1 cellular context compared by ENCODE assay signal in genomic region chr1:183164963-183165362, GRCh38.
TF ChIP-seq lines count a peak whose summit lies in the region.

No MANE protein-coding gene starts in this region.

TF ChIP-seq in HepG2, 621 proteins besides CTCF, POLR2A, EP300 and RAD21:
- TF ChIP-seq ZNF17 (CRISPR knock-in tag; IDR thresholded peaks at IDR 0.05) (no peak), JUND (CRISPR knock-in tag; IDR thresholded peaks at IDR 0.05) (no peak), PBX2 (CRISPR knock-in tag; IDR thresholded peaks at IDR 0.05) (no peak), DNMT1 (CRISPR knock-in tag; IDR thresholded peaks at IDR 0.05) (no peak), SNAPC4 (CRISPR knock-in tag; IDR thresholded peaks at IDR 0.05) (no peak), MBD4 (IDR thresholded peaks at IDR 0.05; ENCODE audit: borderline replicate concordance, low read length) (no peak), ZNF282 (IDR thresholded peaks at IDR 0.05; ENCODE audit: partially characterized antibody) (no peak), GFI1 (CRISPR knock-in tag; IDR thresholded peaks at IDR 0.05; ENCODE audit: borderline replicate concordance) (no peak), FOXO4 (CRISPR knock-in tag; conservative IDR thresholded peaks at IDR 0.05) (no peak), ZNF121 (CRISPR knock-in tag; IDR thresholded peaks at IDR 0.05) (no peak), ZBTB34 (CRISPR knock-in tag; IDR thresholded peaks at IDR 0.05) (no peak), ZNF543 (CRISPR knock-in tag; IDR thresholded peaks at IDR 0.05) (no peak), TCF7L2 (IDR thresholded peaks at IDR 0.05; ENCODE audit: low read depth, low read length) (no peak), LCORL (IDR thresholded peaks at IDR 0.05) (no peak), LCORL (CRISPR knock-in tag; IDR thresholded peaks at IDR 0.05) (no peak), ZNF546 (CRISPR knock-in tag; conservative IDR thresholded peaks at IDR 0.05) (no peak), ZNF644 (CRISPR knock-in tag; IDR thresholded peaks at IDR 0.05; ENCODE audit: low read depth) (no peak), ZNF75D (CRISPR knock-in tag; IDR thresholded peaks at IDR 0.05; ENCODE audit: borderline replicate concordance) (no peak)
